In the genomic region with DNA sequence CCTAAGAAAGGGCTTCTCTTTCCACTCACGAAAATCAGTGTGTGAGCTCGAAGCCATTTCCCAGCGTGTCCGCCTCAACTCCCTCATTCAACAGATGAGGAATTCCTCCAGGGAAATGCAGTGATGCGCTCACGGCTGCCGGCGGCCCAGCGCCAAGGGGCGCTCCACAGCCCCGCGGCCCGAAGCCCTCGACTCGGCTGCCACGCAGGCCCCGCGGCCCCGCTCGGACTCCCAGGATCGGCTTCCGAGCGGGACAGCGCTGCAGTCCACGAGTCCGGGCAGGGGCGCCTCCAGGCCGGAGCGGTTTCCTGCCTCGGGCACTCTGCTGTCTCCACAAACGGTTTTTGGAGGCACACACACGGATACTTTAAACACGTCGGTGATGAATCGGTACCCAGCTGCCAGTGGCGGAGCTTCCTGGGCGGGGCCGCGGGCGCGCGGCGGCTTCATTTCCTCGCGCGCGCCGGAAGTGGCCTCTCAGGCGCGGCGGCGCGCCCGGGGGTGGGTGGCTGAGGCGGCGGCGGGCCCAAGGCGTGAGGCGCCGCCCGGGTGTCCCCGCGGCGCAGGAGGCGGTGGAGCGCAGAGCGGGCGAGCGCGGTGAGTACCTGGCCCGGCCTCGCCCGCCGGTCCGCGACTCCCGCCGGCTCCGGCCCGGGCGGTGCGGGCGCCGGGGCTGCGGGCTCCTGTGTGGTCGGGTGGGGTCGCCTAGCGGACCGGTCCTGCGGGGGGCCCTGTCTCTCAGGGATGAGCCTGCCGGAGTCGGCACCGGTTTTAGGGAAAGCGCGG, we compare ENCODE assay signal across 1 cellular context.
TF ChIP-seq lines count a peak whose summit lies in the region.

A gene with protein sequence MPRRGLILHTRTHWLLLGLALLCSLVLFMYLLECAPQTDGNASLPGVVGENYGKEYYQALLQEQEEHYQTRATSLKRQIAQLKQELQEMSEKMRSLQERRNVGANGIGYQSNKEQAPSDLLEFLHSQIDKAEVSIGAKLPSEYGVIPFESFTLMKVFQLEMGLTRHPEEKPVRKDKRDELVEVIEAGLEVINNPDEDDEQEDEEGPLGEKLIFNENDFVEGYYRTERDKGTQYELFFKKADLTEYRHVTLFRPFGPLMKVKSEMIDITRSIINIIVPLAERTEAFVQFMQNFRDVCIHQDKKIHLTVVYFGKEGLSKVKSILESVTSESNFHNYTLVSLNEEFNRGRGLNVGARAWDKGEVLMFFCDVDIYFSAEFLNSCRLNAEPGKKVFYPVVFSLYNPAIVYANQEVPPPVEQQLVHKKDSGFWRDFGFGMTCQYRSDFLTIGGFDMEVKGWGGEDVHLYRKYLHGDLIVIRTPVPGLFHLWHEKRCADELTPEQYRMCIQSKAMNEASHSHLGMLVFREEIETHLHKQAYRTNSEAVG (plus strand): TSS at position 475 of the 786 bp plus-strand sequence. CDS start 16,705 bp downstream, outside the sequence.

TF ChIP-seq in HepG2, 621 proteins besides CTCF, POLR2A, EP300 and RAD21 (continues in another document):
- TF ChIP-seq, protein P1, sequence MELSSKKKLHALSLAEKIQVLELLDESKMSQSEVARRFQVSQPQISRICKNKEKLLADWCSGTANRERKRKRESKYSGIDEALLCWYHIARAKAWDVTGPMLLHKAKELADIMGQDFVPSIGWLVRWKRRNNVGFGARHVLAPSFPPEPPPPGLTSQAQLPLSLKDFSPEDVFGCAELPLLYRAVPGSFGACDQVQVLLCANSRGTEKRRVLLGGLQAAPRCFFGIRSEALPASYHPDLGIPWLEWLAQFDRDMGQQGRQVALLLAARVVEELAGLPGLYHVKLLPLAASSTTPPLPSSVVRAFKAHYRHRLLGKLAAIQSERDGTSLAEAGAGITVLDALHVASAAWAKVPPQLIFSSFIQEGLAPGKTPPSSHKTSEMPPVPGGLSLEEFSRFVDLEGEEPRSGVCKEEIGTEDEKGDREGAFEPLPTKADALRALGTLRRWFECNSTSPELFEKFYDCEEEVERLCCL (CRISPR knock-in tag; IDR thresholded peaks at IDR 0.05; ENCODE audit: borderline replicate concordance) = no peak
- TF ChIP-seq, protein P2, sequence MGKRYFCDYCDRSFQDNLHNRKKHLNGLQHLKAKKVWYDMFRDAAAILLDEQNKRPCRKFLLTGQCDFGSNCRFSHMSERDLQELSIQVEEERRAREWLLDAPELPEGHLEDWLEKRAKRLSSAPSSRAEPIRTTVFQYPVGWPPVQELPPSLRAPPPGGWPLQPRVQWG (CRISPR knock-in tag; IDR thresholded peaks at IDR 0.05; ENCODE audit: borderline replicate concordance, low read depth) = no peak
- no peak for TF ChIP-seq ZFAT (CRISPR knock-in tag; conservative IDR thresholded peaks at IDR 0.05)
- no peak for TF ChIP-seq ZNF709 (CRISPR knock-in tag; IDR thresholded peaks at IDR 0.05)
- TF ChIP-seq, protein P3, sequence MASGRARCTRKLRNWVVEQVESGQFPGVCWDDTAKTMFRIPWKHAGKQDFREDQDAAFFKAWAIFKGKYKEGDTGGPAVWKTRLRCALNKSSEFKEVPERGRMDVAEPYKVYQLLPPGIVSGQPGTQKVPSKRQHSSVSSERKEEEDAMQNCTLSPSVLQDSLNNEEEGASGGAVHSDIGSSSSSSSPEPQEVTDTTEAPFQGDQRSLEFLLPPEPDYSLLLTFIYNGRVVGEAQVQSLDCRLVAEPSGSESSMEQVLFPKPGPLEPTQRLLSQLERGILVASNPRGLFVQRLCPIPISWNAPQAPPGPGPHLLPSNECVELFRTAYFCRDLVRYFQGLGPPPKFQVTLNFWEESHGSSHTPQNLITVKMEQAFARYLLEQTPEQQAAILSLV (CRISPR knock-in tag; IDR thresholded peaks at IDR 0.05; ENCODE audit: borderline replicate concordance) = peak; percentile 71; the same call in 1 of the 2 replicates
- peak; percentile 30 for TF ChIP-seq SRSF1 (optimal IDR thresholded peaks at IDR 0.05; ENCODE audit: low read depth, low read length)
- TF ChIP-seq ZNF816 (CRISPR knock-in tag; IDR thresholded peaks at IDR 0.05; ENCODE audit: borderline replicate concordance) = no peak
- TF ChIP-seq EEA1 (CRISPR knock-in tag; IDR thresholded peaks at IDR 0.05; ENCODE audit: borderline replicate concordance) = no peak
- TF ChIP-seq ZNF614 (CRISPR knock-in tag; IDR thresholded peaks at IDR 0.05; ENCODE audit: borderline replicate concordance) = no peak
- TF ChIP-seq MAFF (IDR thresholded peaks at IDR 0.05; ENCODE audit: low read depth, low read length) = no peak
- TF ChIP-seq, protein P4, sequence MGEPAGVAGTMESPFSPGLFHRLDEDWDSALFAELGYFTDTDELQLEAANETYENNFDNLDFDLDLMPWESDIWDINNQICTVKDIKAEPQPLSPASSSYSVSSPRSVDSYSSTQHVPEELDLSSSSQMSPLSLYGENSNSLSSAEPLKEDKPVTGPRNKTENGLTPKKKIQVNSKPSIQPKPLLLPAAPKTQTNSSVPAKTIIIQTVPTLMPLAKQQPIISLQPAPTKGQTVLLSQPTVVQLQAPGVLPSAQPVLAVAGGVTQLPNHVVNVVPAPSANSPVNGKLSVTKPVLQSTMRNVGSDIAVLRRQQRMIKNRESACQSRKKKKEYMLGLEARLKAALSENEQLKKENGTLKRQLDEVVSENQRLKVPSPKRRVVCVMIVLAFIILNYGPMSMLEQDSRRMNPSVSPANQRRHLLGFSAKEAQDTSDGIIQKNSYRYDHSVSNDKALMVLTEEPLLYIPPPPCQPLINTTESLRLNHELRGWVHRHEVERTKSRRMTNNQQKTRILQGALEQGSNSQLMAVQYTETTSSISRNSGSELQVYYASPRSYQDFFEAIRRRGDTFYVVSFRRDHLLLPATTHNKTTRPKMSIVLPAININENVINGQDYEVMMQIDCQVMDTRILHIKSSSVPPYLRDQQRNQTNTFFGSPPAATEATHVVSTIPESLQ (CRISPR knock-in tag; conservative IDR thresholded peaks at IDR 0.05) = no peak
- TF ChIP-seq TBP (CRISPR knock-in tag; IDR thresholded peaks at IDR 0.05) = no peak
- TF ChIP-seq, protein P5, sequence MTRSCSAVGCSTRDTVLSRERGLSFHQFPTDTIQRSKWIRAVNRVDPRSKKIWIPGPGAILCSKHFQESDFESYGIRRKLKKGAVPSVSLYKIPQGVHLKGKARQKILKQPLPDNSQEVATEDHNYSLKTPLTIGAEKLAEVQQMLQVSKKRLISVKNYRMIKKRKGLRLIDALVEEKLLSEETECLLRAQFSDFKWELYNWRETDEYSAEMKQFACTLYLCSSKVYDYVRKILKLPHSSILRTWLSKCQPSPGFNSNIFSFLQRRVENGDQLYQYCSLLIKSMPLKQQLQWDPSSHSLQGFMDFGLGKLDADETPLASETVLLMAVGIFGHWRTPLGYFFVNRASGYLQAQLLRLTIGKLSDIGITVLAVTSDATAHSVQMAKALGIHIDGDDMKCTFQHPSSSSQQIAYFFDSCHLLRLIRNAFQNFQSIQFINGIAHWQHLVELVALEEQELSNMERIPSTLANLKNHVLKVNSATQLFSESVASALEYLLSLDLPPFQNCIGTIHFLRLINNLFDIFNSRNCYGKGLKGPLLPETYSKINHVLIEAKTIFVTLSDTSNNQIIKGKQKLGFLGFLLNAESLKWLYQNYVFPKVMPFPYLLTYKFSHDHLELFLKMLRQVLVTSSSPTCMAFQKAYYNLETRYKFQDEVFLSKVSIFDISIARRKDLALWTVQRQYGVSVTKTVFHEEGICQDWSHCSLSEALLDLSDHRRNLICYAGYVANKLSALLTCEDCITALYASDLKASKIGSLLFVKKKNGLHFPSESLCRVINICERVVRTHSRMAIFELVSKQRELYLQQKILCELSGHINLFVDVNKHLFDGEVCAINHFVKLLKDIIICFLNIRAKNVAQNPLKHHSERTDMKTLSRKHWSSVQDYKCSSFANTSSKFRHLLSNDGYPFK (CRISPR knock-in tag; IDR thresholded peaks at IDR 0.05; ENCODE audit: borderline replicate concordance) = no peak
- no peak for TF ChIP-seq HOXA7 (CRISPR knock-in tag; IDR thresholded peaks at IDR 0.05)
- TF ChIP-seq ZNF737 (CRISPR knock-in tag; IDR thresholded peaks at IDR 0.05; ENCODE audit: borderline replicate concordance) = no peak
- no peak for TF ChIP-seq KLF6 (CRISPR knock-in tag; IDR thresholded peaks at IDR 0.05)
- TF ChIP-seq, protein P6, sequence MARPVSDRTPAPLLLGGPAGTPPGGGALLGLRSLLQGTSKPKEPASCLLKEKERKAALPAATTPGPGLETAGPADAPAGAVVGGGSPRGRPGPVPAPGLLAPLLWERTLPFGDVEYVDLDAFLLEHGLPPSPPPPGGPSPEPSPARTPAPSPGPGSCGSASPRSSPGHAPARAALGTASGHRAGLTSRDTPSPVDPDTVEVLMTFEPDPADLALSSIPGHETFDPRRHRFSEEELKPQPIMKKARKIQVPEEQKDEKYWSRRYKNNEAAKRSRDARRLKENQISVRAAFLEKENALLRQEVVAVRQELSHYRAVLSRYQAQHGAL (CRISPR knock-in tag; IDR thresholded peaks at IDR 0.05; ENCODE audit: not compliant biosample characterization) = no peak
- 0 out of 2 replicates have a peak, but pooled peaks have one; percentile 45 for TF ChIP-seq PHF21A (CRISPR knock-in tag; IDR thresholded peaks at IDR 0.05)
- TF ChIP-seq ZNF674 (CRISPR knock-in tag; IDR thresholded peaks at IDR 0.05; ENCODE audit: low read depth) = no peak
- TF ChIP-seq GLI4 (CRISPR knock-in tag; IDR thresholded peaks at IDR 0.05; ENCODE audit: borderline replicate concordance) = peak; percentile 29; the same call in 1 of the 2 replicates
- peak; percentile 87; the same call in 1 of the 2 replicates for TF ChIP-seq ZSCAN20 (CRISPR knock-in tag; IDR thresholded peaks at IDR 0.05; ENCODE audit: borderline replicate concordance)
- TF ChIP-seq SMC3 (IDR thresholded peaks at IDR 0.05; ENCODE audit: low read length) = no peak
- TF ChIP-seq, protein P7, sequence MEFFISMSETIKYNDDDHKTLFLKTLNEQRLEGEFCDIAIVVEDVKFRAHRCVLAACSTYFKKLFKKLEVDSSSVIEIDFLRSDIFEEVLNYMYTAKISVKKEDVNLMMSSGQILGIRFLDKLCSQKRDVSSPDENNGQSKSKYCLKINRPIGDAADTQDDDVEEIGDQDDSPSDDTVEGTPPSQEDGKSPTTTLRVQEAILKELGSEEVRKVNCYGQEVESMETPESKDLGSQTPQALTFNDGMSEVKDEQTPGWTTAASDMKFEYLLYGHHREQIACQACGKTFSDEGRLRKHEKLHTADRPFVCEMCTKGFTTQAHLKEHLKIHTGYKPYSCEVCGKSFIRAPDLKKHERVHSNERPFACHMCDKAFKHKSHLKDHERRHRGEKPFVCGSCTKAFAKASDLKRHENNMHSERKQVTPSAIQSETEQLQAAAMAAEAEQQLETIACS (CRISPR knock-in tag; IDR thresholded peaks at IDR 0.05) = peak; percentile 89
- TF ChIP-seq, protein P8, sequence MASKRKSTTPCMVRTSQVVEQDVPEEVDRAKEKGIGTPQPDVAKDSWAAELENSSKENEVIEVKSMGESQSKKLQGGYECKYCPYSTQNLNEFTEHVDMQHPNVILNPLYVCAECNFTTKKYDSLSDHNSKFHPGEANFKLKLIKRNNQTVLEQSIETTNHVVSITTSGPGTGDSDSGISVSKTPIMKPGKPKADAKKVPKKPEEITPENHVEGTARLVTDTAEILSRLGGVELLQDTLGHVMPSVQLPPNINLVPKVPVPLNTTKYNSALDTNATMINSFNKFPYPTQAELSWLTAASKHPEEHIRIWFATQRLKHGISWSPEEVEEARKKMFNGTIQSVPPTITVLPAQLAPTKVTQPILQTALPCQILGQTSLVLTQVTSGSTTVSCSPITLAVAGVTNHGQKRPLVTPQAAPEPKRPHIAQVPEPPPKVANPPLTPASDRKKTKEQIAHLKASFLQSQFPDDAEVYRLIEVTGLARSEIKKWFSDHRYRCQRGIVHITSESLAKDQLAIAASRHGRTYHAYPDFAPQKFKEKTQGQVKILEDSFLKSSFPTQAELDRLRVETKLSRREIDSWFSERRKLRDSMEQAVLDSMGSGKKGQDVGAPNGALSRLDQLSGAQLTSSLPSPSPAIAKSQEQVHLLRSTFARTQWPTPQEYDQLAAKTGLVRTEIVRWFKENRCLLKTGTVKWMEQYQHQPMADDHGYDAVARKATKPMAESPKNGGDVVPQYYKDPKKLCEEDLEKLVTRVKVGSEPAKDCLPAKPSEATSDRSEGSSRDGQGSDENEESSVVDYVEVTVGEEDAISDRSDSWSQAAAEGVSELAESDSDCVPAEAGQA (IDR thresholded peaks at IDR 0.05; ENCODE audit: low read depth) = no peak
- TF ChIP-seq, protein P8 (CRISPR knock-in tag; IDR thresholded peaks at IDR 0.05; ENCODE audit: borderline replicate concordance) = no peak
- no peak for TF ChIP-seq NFRKB (IDR thresholded peaks at IDR 0.05)
- no peak for TF ChIP-seq KLF9 (CRISPR knock-in tag; IDR thresholded peaks at IDR 0.05; ENCODE audit: low read depth)
- TF ChIP-seq, protein P9, sequence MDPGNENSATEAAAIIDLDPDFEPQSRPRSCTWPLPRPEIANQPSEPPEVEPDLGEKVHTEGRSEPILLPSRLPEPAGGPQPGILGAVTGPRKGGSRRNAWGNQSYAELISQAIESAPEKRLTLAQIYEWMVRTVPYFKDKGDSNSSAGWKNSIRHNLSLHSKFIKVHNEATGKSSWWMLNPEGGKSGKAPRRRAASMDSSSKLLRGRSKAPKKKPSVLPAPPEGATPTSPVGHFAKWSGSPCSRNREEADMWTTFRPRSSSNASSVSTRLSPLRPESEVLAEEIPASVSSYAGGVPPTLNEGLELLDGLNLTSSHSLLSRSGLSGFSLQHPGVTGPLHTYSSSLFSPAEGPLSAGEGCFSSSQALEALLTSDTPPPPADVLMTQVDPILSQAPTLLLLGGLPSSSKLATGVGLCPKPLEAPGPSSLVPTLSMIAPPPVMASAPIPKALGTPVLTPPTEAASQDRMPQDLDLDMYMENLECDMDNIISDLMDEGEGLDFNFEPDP (CRISPR knock-in tag; conservative IDR thresholded peaks at IDR 0.05) = no peak
- no peak for TF ChIP-seq REL (CRISPR knock-in tag; conservative IDR thresholded peaks at IDR 0.05)
- TF ChIP-seq, protein P10, sequence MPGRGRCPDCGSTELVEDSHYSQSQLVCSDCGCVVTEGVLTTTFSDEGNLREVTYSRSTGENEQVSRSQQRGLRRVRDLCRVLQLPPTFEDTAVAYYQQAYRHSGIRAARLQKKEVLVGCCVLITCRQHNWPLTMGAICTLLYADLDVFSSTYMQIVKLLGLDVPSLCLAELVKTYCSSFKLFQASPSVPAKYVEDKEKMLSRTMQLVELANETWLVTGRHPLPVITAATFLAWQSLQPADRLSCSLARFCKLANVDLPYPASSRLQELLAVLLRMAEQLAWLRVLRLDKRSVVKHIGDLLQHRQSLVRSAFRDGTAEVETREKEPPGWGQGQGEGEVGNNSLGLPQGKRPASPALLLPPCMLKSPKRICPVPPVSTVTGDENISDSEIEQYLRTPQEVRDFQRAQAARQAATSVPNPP (CRISPR knock-in tag; IDR thresholded peaks at IDR 0.05) = no peak
- TF ChIP-seq ZFP36L1 (CRISPR knock-in tag; IDR thresholded peaks at IDR 0.05) = no peak
